In the genomic region with DNA sequence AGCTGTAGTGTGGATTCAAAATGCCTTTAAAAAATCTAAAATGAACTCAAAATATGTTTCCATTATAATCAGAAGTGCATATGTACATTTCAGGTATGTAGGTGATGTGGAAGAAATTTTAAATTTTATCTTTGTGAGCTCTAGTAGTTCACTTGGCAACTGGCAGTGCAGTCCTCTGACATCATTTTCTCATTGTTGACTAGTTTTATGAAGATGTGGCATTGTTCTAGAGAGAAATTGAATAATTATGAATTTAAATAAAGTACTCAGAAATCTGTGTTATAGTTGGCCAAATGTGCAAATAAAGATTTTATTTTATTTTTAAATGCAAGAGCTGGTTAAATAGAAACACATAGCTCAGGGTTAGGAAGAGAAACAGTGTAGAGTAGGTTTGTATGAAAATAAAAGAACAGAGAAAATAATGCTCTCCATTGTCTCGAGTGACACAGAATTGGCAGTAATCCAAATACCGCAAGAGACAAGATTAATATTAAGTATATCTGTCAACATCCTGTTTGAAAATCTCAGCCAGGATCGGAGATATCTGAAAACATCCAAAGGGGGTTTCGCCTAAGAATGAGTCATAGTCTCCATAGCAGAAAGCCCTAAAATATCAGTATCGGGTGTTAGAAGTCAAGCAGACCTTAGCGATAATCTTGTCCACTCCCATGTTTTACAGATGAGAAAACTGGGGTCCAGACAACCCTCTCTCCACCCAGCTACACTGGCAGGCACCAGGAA, we compare ENCODE assay signal across 1 cellular context.
A peak's percentile ranks its signal among the peaks of the same experiment; 100 is the strongest.
TF ChIP-seq lines count a peak whose summit lies in the region.

No MANE protein-coding gene starts in this region.

TF ChIP-seq in SK-N-SH, 30 proteins besides CTCF, POLR2A, EP300 and RAD21 (continued from another document):
- peak; percentile 100 for TF ChIP-seq NFIC (IDR thresholded peaks at IDR 0.05; ENCODE audit: borderline replicate concordance)
- TF ChIP-seq, protein P1, sequence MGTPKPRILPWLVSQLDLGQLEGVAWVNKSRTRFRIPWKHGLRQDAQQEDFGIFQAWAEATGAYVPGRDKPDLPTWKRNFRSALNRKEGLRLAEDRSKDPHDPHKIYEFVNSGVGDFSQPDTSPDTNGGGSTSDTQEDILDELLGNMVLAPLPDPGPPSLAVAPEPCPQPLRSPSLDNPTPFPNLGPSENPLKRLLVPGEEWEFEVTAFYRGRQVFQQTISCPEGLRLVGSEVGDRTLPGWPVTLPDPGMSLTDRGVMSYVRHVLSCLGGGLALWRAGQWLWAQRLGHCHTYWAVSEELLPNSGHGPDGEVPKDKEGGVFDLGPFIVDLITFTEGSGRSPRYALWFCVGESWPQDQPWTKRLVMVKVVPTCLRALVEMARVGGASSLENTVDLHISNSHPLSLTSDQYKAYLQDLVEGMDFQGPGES (IDR thresholded peaks at IDR 0.05; ENCODE audit: low read depth, low read length) = no peak
- no peak for TF ChIP-seq NRF1 (IDR thresholded peaks at IDR 0.05; ENCODE audit: low read depth, low read length)
- TF ChIP-seq YY1 (IDR thresholded peaks at IDR 0.05; ENCODE audit: low read depth) = peak; percentile 55; the same call in 1 of the 2 replicates
- TF ChIP-seq, protein P2, sequence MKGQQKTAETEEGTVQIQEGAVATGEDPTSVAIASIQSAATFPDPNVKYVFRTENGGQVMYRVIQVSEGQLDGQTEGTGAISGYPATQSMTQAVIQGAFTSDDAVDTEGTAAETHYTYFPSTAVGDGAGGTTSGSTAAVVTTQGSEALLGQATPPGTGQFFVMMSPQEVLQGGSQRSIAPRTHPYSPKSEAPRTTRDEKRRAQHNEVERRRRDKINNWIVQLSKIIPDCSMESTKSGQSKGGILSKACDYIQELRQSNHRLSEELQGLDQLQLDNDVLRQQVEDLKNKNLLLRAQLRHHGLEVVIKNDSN (IDR thresholded peaks at IDR 0.05; ENCODE audit: borderline replicate concordance, low read depth) = no peak
- no peak for TF ChIP-seq RCOR1 (IDR thresholded peaks at IDR 0.05; ENCODE audit: low read length)
- TF ChIP-seq, protein P3, sequence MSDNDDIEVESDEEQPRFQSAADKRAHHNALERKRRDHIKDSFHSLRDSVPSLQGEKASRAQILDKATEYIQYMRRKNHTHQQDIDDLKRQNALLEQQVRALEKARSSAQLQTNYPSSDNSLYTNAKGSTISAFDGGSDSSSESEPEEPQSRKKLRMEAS (IDR thresholded peaks at IDR 0.05; ENCODE audit: low read depth) = no peak
- no peak for TF ChIP-seq ELF1 (IDR thresholded peaks at IDR 0.05)
- TF ChIP-seq, protein P4, sequence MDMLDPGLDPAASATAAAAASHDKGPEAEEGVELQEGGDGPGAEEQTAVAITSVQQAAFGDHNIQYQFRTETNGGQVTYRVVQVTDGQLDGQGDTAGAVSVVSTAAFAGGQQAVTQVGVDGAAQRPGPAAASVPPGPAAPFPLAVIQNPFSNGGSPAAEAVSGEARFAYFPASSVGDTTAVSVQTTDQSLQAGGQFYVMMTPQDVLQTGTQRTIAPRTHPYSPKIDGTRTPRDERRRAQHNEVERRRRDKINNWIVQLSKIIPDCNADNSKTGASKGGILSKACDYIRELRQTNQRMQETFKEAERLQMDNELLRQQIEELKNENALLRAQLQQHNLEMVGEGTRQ (IDR thresholded peaks at IDR 0.05; ENCODE audit: borderline replicate concordance, low read depth, low read length) = no peak
- TF ChIP-seq FOSL2 (IDR thresholded peaks at IDR 0.05; ENCODE audit: borderline replicate concordance, low read depth) = peak; percentile 92
- TF ChIP-seq GABPA (IDR thresholded peaks at IDR 0.05; ENCODE audit: low read depth) = no peak
- TF ChIP-seq TEAD4 (IDR thresholded peaks at IDR 0.05; ENCODE audit: borderline replicate concordance, insufficient read depth) = peak; percentile 85
- TF ChIP-seq FOXM1 (IDR thresholded peaks at IDR 0.05; ENCODE audit: low read depth) = peak; percentile 64; the same call in 1 of the 2 replicates
